1 cellular context compared by ENCODE assay signal in the genomic region with DNA sequence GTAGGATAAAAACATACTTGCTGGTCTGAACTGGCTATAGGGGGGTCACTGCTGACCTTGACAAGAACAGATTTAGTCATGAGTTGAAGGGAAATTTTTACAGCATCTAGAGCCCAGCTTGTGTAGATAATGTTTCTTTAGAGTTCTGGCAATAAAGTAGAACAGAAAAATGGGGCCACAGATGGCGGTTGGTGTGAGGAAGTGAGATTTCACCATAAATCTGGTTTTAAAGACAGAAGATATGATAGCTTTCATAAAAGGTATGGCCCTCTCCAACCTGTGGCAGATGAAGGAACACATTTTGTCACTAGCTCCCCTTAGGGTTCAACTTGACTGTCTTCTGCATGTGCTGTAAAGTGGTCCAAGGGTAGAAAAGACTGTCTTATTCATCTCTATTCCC.
TF ChIP-seq lines count a peak whose summit lies in the region.

No MANE protein-coding gene starts in this region.

TF ChIP-seq in K562, 482 proteins besides CTCF, POLR2A, EP300 and RAD21:
- TF ChIP-seq GABPB1 (CRISPR knock-in tag; IDR thresholded peaks at IDR 0.05) (no peak), ZNF79 (CRISPR knock-in tag; IDR thresholded peaks at IDR 0.05; ENCODE audit: low read depth) (no peak), RBM34 (IDR thresholded peaks at IDR 0.05; ENCODE audit: borderline replicate concordance, insufficient read depth, low read length) (no peak), HSF4 (CRISPR knock-in tag; IDR thresholded peaks at IDR 0.05; ENCODE audit: borderline replicate concordance) (no peak), MAFK (IDR thresholded peaks at IDR 0.05; ENCODE audit: low read length) (no peak), TBP (optimal IDR thresholded peaks at IDR 0.05; ENCODE audit: low read depth, low read length) (no peak), KLF1 (tag; IDR thresholded peaks at IDR 0.05) (no peak), SIX5 (IDR thresholded peaks at IDR 0.05; ENCODE audit: borderline replicate concordance in 1 of 2, insufficient read depth in 1 of 2, low read depth in 1 of 2, low read length in 2 of 2) (no peak)
- TF ChIP-seq, protein P1, sequence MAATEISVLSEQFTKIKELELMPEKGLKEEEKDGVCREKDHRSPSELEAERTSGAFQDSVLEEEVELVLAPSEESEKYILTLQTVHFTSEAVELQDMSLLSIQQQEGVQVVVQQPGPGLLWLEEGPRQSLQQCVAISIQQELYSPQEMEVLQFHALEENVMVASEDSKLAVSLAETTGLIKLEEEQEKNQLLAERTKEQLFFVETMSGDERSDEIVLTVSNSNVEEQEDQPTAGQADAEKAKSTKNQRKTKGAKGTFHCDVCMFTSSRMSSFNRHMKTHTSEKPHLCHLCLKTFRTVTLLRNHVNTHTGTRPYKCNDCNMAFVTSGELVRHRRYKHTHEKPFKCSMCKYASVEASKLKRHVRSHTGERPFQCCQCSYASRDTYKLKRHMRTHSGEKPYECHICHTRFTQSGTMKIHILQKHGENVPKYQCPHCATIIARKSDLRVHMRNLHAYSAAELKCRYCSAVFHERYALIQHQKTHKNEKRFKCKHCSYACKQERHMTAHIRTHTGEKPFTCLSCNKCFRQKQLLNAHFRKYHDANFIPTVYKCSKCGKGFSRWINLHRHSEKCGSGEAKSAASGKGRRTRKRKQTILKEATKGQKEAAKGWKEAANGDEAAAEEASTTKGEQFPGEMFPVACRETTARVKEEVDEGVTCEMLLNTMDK (IDR thresholded peaks at IDR 0.05; ENCODE audit: borderline replicate concordance, insufficient read depth, low read depth, low read length, poor library complexity, severe bottlenecking) = no peak
- TF ChIP-seq, protein P2, sequence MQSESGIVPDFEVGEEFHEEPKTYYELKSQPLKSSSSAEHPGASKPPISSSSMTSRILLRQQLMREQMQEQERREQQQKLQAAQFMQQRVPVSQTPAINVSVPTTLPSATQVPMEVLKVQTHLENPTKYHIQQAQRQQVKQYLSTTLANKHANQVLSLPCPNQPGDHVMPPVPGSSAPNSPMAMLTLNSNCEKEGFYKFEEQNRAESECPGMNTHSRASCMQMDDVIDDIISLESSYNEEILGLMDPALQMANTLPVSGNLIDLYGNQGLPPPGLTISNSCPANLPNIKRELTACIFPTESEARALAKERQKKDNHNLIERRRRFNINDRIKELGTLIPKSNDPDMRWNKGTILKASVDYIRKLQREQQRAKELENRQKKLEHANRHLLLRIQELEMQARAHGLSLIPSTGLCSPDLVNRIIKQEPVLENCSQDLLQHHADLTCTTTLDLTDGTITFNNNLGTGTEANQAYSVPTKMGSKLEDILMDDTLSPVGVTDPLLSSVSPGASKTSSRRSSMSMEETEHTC (IDR thresholded peaks at IDR 0.05) = no peak
- TF ChIP-seq, protein P3, sequence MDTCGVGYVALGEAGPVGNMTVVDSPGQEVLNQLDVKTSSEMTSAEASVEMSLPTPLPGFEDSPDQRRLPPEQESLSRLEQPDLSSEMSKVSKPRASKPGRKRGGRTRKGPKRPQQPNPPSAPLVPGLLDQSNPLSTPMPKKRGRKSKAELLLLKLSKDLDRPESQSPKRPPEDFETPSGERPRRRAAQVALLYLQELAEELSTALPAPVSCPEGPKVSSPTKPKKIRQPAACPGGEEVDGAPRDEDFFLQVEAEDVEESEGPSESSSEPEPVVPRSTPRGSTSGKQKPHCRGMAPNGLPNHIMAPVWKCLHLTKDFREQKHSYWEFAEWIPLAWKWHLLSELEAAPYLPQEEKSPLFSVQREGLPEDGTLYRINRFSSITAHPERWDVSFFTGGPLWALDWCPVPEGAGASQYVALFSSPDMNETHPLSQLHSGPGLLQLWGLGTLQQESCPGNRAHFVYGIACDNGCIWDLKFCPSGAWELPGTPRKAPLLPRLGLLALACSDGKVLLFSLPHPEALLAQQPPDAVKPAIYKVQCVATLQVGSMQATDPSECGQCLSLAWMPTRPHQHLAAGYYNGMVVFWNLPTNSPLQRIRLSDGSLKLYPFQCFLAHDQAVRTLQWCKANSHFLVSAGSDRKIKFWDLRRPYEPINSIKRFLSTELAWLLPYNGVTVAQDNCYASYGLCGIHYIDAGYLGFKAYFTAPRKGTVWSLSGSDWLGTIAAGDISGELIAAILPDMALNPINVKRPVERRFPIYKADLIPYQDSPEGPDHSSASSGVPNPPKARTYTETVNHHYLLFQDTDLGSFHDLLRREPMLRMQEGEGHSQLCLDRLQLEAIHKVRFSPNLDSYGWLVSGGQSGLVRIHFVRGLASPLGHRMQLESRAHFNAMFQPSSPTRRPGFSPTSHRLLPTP (IDR thresholded peaks at IDR 0.05; ENCODE audit: borderline replicate concordance, extremely low read depth, insufficient read length) = no peak
- TF ChIP-seq, protein P4, sequence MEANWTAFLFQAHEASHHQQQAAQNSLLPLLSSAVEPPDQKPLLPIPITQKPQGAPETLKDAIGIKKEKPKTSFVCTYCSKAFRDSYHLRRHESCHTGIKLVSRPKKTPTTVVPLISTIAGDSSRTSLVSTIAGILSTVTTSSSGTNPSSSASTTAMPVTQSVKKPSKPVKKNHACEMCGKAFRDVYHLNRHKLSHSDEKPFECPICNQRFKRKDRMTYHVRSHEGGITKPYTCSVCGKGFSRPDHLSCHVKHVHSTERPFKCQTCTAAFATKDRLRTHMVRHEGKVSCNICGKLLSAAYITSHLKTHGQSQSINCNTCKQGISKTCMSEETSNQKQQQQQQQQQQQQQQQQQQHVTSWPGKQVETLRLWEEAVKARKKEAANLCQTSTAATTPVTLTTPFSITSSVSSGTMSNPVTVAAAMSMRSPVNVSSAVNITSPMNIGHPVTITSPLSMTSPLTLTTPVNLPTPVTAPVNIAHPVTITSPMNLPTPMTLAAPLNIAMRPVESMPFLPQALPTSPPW (CRISPR knock-in tag; IDR thresholded peaks at IDR 0.05) = no peak
- TF ChIP-seq, protein P5, sequence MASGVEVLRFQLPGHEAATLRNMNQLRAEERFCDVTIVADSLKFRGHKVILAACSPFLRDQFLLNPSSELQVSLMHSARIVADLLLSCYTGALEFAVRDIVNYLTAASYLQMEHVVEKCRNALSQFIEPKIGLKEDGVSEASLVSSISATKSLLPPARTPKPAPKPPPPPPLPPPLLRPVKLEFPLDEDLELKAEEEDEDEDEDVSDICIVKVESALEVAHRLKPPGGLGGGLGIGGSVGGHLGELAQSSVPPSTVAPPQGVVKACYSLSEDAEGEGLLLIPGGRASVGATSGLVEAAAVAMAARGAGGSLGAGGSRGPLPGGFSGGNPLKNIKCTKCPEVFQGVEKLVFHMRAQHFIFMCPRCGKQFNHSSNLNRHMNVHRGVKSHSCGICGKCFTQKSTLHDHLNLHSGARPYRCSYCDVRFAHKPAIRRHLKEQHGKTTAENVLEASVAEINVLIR (CRISPR knock-in tag; IDR thresholded peaks at IDR 0.05) = no peak
- TF ChIP-seq, protein P6, sequence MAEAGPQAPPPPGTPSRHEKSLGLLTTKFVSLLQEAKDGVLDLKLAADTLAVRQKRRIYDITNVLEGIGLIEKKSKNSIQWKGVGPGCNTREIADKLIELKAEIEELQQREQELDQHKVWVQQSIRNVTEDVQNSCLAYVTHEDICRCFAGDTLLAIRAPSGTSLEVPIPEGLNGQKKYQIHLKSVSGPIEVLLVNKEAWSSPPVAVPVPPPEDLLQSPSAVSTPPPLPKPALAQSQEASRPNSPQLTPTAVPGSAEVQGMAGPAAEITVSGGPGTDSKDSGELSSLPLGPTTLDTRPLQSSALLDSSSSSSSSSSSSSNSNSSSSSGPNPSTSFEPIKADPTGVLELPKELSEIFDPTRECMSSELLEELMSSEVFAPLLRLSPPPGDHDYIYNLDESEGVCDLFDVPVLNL (CRISPR knock-in tag; IDR thresholded peaks at IDR 0.05; ENCODE audit: low read depth) = no peak
